In the genomic region with DNA sequence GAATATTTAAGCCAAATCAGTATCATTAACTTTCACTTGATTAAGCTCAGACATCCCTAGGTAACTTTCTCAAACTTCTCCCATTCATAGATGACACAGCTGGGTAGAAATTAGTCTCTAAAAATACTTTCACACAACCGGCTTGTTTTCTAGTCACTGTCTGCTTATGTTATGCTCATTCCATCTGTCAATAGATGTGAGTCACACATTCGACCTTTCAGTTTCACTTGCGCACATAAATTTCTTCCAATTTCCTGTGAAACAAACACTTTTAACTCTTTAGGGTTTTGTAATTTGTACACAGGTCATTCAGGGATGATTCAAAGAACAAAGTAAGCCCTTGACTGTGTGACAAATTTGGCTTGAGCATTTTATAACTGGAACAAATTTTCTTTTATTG, we compare ENCODE assay signal across 11 cellular contexts.
DNase-seq lines count a peak whose midpoint lies in the region; ATAC-seq and TF ChIP-seq lines count a peak whose summit lies in the region.
"Had no signal": no experiment of that assay in that cellular context is flagged by ENCODE, and none has a peak within 500 bp of the region (broad histone marks: within the 10 kb centered on the region; RNA-seq: fewer than 3 reads in every experiment).

No MANE protein-coding gene starts in this region.

- no peak overlapping the region for H2BK15ac ChIP-seq in mesenchymal stem cell (ENCODE audit: low read depth, poor library complexity, severe bottlenecking)

- no peak overlapping the region for H2BK12ac ChIP-seq in mesenchymal stem cell (ENCODE audit: low read length in 2 of 2)

- H3K4ac ChIP-seq in mesenchymal stem cell (ENCODE audit: low read depth in 1 of 2, low read length in 2 of 2) = no peak overlapping the region

- H4K8ac ChIP-seq in mesenchymal stem cell (ENCODE audit: low read length) = no peak overlapping the region

- H2BK5ac ChIP-seq in mesenchymal stem cell (ENCODE audit: low read depth, low read length, poor library complexity, severe bottlenecking) = no peak overlapping the region

- H3K4me1 ChIP-seq in OCI-LY3 (ENCODE audit: low read length) = peaks cover 14% of the 10 kb centered on the region
- no peaks in the 10 kb centered on the region for H3K4me1 ChIP-seq in mesenchymal stem cell (ENCODE audit: control insufficient read depth, insufficient read depth, low read depth, low read length)
- no peaks in the 10 kb centered on the region for H3K4me1 ChIP-seq in heart left ventricle
- H3K4me1 ChIP-seq: prostate gland had no signal

- ATAC-seq in GM18517 (IDR thresholded peaks at IDR 0.05; ENCODE audit: unreplicated experiment) (peak; percentile 96), HG02642 (IDR thresholded peaks at IDR 0.05; ENCODE audit: poor library complexity, unreplicated experiment) (peak; percentile 94), heart left ventricle (no peak)
- ATAC-seq: GM23338 had no signal

- no peak overlapping the region for H3K14ac ChIP-seq in mesenchymal stem cell (ENCODE audit: low read length in 2 of 2)

- no peaks in the 10 kb centered on the region for H3K36me3 ChIP-seq in OCI-LY3 (replicated peaks; ENCODE audit: low read depth, low read length)
- H3K36me3 ChIP-seq in mesenchymal stem cell (ENCODE audit: control insufficient read depth in 1 of 2, insufficient read depth in 2 of 2, low read depth in 1 of 2, low read length in 2 of 2) = no peaks in the 10 kb centered on the region
- no peaks in the 10 kb centered on the region for H3K36me3 ChIP-seq in WERI-Rb-1
- H3K36me3 ChIP-seq in heart left ventricle = no peaks in the 10 kb centered on the region
- H3K36me3 ChIP-seq: prostate gland had no signal

- no peak overlapping the region for H2BK120ac ChIP-seq in mesenchymal stem cell (ENCODE audit: low read depth, low read length)

- DNase-seq in mesenchymal stem cell (peak; percentile 86), activated gamma-delta T cell (lab: John Stamatoyannopoulos, UW) (no peak), WERI-Rb-1 (no peak), heart left ventricle (no peak)
- DNase-seq in activated naive CD4-positive, alpha-beta T cell (lab: John Stamatoyannopoulos, UW) = no peak

- H3K9me3 ChIP-seq in OCI-LY3 (ENCODE audit: insufficient read depth, low read length) (no peaks in the 10 kb centered on the region), mesenchymal stem cell (ENCODE audit: control insufficient read depth, low read length) (no peaks in the 10 kb centered on the region), WERI-Rb-1 (ENCODE audit: severe bottlenecking) (no peaks in the 10 kb centered on the region), heart left ventricle (no peaks in the 10 kb centered on the region)
- H3K9me3 ChIP-seq: prostate gland had no signal

- H3K23ac ChIP-seq in mesenchymal stem cell (ENCODE audit: low read length in 2 of 2) = no peak overlapping the region

- 0% methylated on average over 2 of the region's 3 CpGs for WGBS in mesenchymal stem cell
- 31 to 50% (median 43%) methylated on average over 3 of the region's 3 CpGs for WGBS in heart left ventricle, 4 donors

- H3K9ac ChIP-seq in OCI-LY3 (ENCODE audit: low read length) (no peak overlapping the region), mesenchymal stem cell (ENCODE audit: low read length) (peak overlapping the region; percentile 63)

- H3K18ac ChIP-seq in mesenchymal stem cell (ENCODE audit: low read depth in 1 of 2, low read length in 2 of 2) = no peak overlapping the region

- H3K79me1 ChIP-seq in mesenchymal stem cell (replicated peaks; ENCODE audit: low read length, poor library complexity, severe bottlenecking) = no peaks in the 10 kb centered on the region

- H3K4me3 ChIP-seq in OCI-LY3 (ENCODE audit: low read length) = peak overlapping the region; percentile 32; the same call in 1 of the 2 replicates
- peak overlapping the region in 1 of 2 experiments; percentile 56 for H3K4me3 ChIP-seq in mesenchymal stem cell (ENCODE audit: insufficient read depth in 1 of 2, low read depth in 1 of 2, low read length in 2 of 2)
- H3K4me3 ChIP-seq in WERI-Rb-1 (ENCODE audit: low read depth, low read length) = no peak overlapping the region
- no peak overlapping the region for H3K4me3 ChIP-seq in heart left ventricle
- H3K4me3 ChIP-seq: GM23338, prostate gland, SK-N-MC had no signal

- H2AK5ac ChIP-seq in mesenchymal stem cell (ENCODE audit: low read length, severe bottlenecking) = no peak overlapping the region

- no peak for TF ChIP-seq POLR2A in heart left ventricle (IDR thresholded peaks at IDR 0.05)

- TF ChIP-seq CTCF in OCI-LY3 (IDR thresholded peaks at IDR 0.05; ENCODE audit: low read depth, low read length) = no peak
- no peak for TF ChIP-seq CTCF in WERI-Rb-1 (IDR thresholded peaks at IDR 0.05; ENCODE audit: low read depth, low read length)
- TF ChIP-seq CTCF in heart left ventricle (IDR thresholded peaks at IDR 0.05) = no peak

- H3K27me3 ChIP-seq in OCI-LY3 (ENCODE audit: low read depth, low read length) (no peaks in the 10 kb centered on the region), mesenchymal stem cell (ENCODE audit: control insufficient read depth in 1 of 2, insufficient read depth in 1 of 2, low read length in 2 of 2) (no peaks in the 10 kb centered on the region), WERI-Rb-1 (ENCODE audit: insufficient read depth, low read depth, severe bottlenecking) (no peaks in the 10 kb centered on the region), heart left ventricle (no peaks in the 10 kb centered on the region)

- H4K91ac ChIP-seq in mesenchymal stem cell (ENCODE audit: low read length) = no peak overlapping the region

- H4K20me1 ChIP-seq in OCI-LY3 (ENCODE audit: insufficient read depth, low read length) = no peaks in the 10 kb centered on the region

- H3K4me2 ChIP-seq in OCI-LY3 (ENCODE audit: low read length) (peak overlapping the region; percentile 57), mesenchymal stem cell (ENCODE audit: low read length, poor library complexity, severe bottlenecking) (no peak overlapping the region)
- H3K4me2 ChIP-seq: GM23338 had no signal

- intact Hi-C loops in heart left ventricle (cut with DNase I) = no loop called here

- H3K79me2 ChIP-seq in OCI-LY3 (ENCODE audit: low read length) = no peaks in the 10 kb centered on the region

- H3K27ac ChIP-seq in OCI-LY3 (ENCODE audit: low read length) (peak overlapping the region; percentile 11; the same call in 1 of the 2 replicates), mesenchymal stem cell (ENCODE audit: low read length, poor library complexity, severe bottlenecking) (peak overlapping the region; percentile 20), WERI-Rb-1 (no peak overlapping the region), heart left ventricle (no peak overlapping the region)
- H3K27ac ChIP-seq: prostate gland, SK-N-MC had no signal

- H2AFZ ChIP-seq in OCI-LY3 (ENCODE audit: low read depth, low read length) (peak overlapping the region; percentile 75; the same call in 1 of the 2 replicates), mesenchymal stem cell (ENCODE audit: low read depth, low read length) (no peak overlapping the region)
- H2AFZ ChIP-seq: GM23338 had no signal

Comparison
In these comparisons a context has a peak if more than half of its experiments do, and no peak if none do; other contexts are left out.
1. ATAC-seq: peak in GM18517 (single experiment) and HG02642 (single experiment); none in heart left ventricle (0 of 4).
2. H3K27ac ChIP-seq: peak in OCI-LY3 (single experiment) and mesenchymal stem cell (single experiment); none in WERI-Rb-1 (single experiment) and heart left ventricle (0 of 12).